Comparison of ENCODE assay signal across 1 cellular context in genomic region chr17:59149841-59150511, GRCh38.
TF ChIP-seq lines count a peak whose summit lies in the region.

No MANE protein-coding gene starts in this region.

TF ChIP-seq in GM12878, 131 proteins besides CTCF, POLR2A, EP300 and RAD21:
- no peak for TF ChIP-seq ZNF687 (IDR thresholded peaks at IDR 0.05)
- no peak for TF ChIP-seq RAD51 (IDR thresholded peaks at IDR 0.05)
